In the genomic region with DNA sequence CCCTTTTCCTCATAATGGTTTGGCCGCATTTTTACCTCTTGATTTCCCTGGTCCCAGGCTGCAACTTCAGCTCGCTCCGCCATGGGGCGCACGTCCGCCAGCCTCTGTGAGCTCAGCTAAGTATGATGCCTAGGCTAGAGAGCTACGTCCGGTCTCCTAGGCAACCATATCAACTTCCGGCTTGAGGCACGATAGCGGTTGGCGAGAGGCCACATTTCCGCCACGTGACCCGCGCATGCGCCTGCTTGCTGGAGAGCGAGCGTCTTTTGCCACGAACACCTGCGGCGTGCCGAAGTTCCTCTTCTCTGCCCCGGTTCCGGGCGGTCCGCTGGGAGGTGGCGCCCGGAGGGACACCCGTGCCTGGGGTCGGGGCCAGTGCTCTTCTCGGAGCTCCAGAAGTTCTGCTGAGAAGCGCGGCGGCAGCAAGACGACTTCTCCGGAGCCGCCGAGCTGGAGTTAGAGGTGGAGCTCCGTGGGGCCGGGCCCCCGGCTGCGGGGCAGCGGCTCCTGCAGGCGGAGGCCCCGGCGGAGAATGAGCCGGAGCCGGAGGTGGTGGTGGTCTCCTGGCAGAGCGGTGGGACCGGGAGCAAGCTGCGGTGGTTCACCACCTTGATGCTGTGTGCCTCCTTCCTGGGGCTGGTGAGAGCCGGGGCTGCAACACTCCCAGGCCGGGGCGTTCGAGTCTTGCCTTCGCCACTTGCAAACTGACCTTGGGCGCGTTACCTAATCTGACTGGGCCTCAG, we compare ENCODE assay signal across 8 cellular contexts.
DNase-seq lines count a peak whose midpoint lies in the region; ATAC-seq and TF ChIP-seq lines count a peak whose summit lies in the region.

No MANE protein-coding gene starts in this region.

- peak overlapping the region; percentile 61 to 100 (median 89) for H3K4me3 ChIP-seq in dorsolateral prefrontal cortex
- peak overlapping the region; percentile 74 to 93 (median 90) for H3K4me3 ChIP-seq in right lobe of liver

- 0% methylated on average over 1 of the region's 59 CpGs for WGBS in right lobe of liver (ENCODE audit: insufficient coverage, low coverage, low lambda C conversion rate, missing lambda C conversion rate)

- H3K4me1 ChIP-seq in right lobe of liver: peaks cover 0 to 8% (median 0%) of the 10 kb centered on the region in 4 donors

- TF ChIP-seq CTCF in dorsolateral prefrontal cortex (IDR thresholded peaks at IDR 0.05 in 54 of 56, conservative IDR thresholded peaks at IDR 0.05 in 2 of 56; ENCODE audit: low read depth in 1 of 56, partially characterized antibody in 56 of 56) (peak; percentile 92 to 100 (median 98)), right lobe of liver (IDR thresholded peaks at IDR 0.05) (peak; percentile 90 to 98 (median 94))

- H3K36me3 ChIP-seq in right lobe of liver: peaks cover 0 to 5% (median 0%) of the 10 kb centered on the region in 4 donors

- peak; percentile 97 for ATAC-seq in GM19351 (IDR thresholded peaks at IDR 0.05; ENCODE audit: unreplicated experiment)
- ATAC-seq in HG03521 (IDR thresholded peaks at IDR 0.05; ENCODE audit: unreplicated experiment): peak; percentile 98
- peak; percentile 99 to 100 (median 99) for ATAC-seq in right lobe of liver

- no peaks in the 10 kb centered on the region for H3K9me3 ChIP-seq in right lobe of liver

- peak; percentile 100 for DNase-seq in CD1c-positive myeloid dendritic cell (ENCODE audit: extremely low spot score)
- DNase-seq in NCI-H69 (lab: John Stamatoyannopoulos, UW): peak; percentile 98
- DNase-seq in activated CD4-positive, alpha-beta T cell treated with anti-CD3 and anti-CD28 coated beads, Interleukin-2, amount 50 U/mL, for 24 hours (ENCODE audit: low read depth in 1 of 2, low spot score in 1 of 2): peak; percentile 96 to 99
- DNase-seq in dorsolateral prefrontal cortex: peak; percentile 97 to 99 (median 98)
- DNase-seq in right lobe of liver: peak; percentile 98 to 99 (median 99)
- peak; percentile 97 to 99 for DNase-seq in stimulated activated CD4-positive, alpha-beta T cell treated with anti-CD3 and anti-CD28 coated beads, Interleukin-4, amount 100 ng/mL, for 4 hours

- H3K27ac ChIP-seq in dorsolateral prefrontal cortex (peak overlapping the region in 51 of 59 donors; percentile 1 to 88 (median 73)), right lobe of liver (peak overlapping the region; percentile 84 to 91 (median 87))

- intact Hi-C loops in dorsolateral prefrontal cortex (cut with DNase I) (loop anchor here (2.0 to 10.0 kb wide), 7 partner anchors 224 to 786 kb away; partner anchors contain the start of gene REV3L (in 1 of the 2)), right lobe of liver (cut with DNase I) (loop anchor here in 1 of 2 donors (10.0 kb wide), 1 partner anchor 386 kb away; no protein-coding TSS in a partner anchor)

- peak; percentile 65 for TF ChIP-seq POLR2A in right lobe of liver (IDR thresholded peaks at IDR 0.05)

- H3K27me3 ChIP-seq in dorsolateral prefrontal cortex: peaks cover 0 to 8% (median 0%) of the 10 kb centered on the region in 45 donors
- H3K27me3 ChIP-seq in right lobe of liver: no peaks in the 10 kb centered on the region

Comparison
In these comparisons a context has a peak if more than half of its experiments do, and no peak if none do; other contexts are left out.
1. Peak in every context shown above with its lines: DNase-seq, ATAC-seq, H3K4me3 ChIP-seq and H3K27ac ChIP-seq.